In the genomic region with DNA sequence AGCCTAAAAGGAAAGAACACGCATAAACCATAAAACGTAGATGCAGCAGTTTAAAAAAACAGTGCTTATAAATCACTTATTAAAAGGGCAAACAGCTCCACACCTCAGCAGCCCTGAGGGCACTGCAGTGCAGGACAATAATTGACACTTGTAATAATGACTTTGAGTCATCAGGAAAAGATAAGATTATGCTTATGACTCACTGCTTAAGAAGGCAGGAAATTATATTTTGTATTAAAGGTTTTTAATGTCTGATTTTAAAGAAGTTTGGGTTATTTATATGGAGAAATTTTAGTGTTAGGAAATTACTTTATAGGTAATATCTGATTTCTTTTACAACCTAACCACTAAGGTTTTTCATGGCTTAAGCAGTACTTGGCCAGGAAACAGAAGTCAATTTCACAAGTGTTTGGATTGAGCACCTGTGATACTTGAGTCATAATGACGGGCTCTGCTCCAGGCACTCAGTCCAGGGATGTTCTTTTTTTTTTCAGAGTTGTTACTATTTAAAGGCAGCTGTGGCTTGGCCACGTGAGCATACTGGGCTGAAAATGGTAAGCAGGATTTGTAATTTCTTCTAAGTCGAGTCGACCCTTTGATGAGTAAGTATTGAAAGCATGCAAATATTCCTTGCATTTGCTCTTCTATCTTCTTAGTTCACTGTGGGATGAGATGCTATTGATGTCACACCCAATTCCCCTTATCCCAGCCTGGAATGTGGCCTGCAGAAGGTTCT, we compare ENCODE assay signal across 9 cellular contexts. TPM values are rescaled to one million over a fixed set of nuclear protein-coding genes. Genes with fewer than 3 reads are reported as not detected.
DNase-seq lines count a peak whose midpoint lies in the region; ATAC-seq and TF ChIP-seq lines count a peak whose summit lies in the region.
"Had no signal": no experiment of that assay in that cellular context is flagged by ENCODE, and none has a peak within 500 bp of the region (broad histone marks: within the 10 kb centered on the region; RNA-seq: fewer than 3 reads in every experiment).

No MANE protein-coding gene starts in this region.

- no peak overlapping the region for H3K27ac Mint-ChIP-seq in activated naive CD8-positive, alpha-beta T cell treated with anti-CD3 and anti-CD28 coated beads, Interleukin-2, amount 50 U/mL, for 24 hours
- no peak overlapping the region for H3K27ac Mint-ChIP-seq in activated naive CD8-positive, alpha-beta T cell treated with anti-CD3 and anti-CD28 coated beads for 36 hours

- H3K27ac ChIP-seq in urinary bladder (ENCODE audit: low read depth), result peak overlapping the region; percentile 33

- no peak overlapping the region for H3K4me3 ChIP-seq in urinary bladder (ENCODE audit: low read depth, low read length)

- no peaks in the 10 kb centered on the region for H3K9me3 Mint-ChIP-seq in activated naive CD8-positive, alpha-beta T cell treated with anti-CD3 and anti-CD28 coated beads, Interleukin-2, amount 50 U/mL, for 24 hours
- peaks cover 2% of the 10 kb centered on the region for H3K9me3 Mint-ChIP-seq in activated naive CD8-positive, alpha-beta T cell treated with anti-CD3 and anti-CD28 coated beads for 36 hours

- no peaks in the 10 kb centered on the region for H3K36me3 Mint-ChIP-seq in activated naive CD8-positive, alpha-beta T cell treated with anti-CD3 and anti-CD28 coated beads, Interleukin-2, amount 50 U/mL, for 24 hours (ENCODE audit: low read depth)
- H3K36me3 Mint-ChIP-seq in activated naive CD8-positive, alpha-beta T cell treated with anti-CD3 and anti-CD28 coated beads for 36 hours, result peaks cover 4% of the 10 kb centered on the region

- peaks cover 1% of the 10 kb centered on the region for H3K4me1 ChIP-seq in urinary bladder (ENCODE audit: insufficient read depth)

- peaks cover 8% of the 10 kb centered on the region for H3K4me1 Mint-ChIP-seq in activated naive CD8-positive, alpha-beta T cell treated with anti-CD3 and anti-CD28 coated beads, Interleukin-2, amount 50 U/mL, for 24 hours
- no peaks in the 10 kb centered on the region for H3K4me1 Mint-ChIP-seq in activated naive CD8-positive, alpha-beta T cell treated with anti-CD3 and anti-CD28 coated beads for 36 hours

- no peaks in the 10 kb centered on the region for H3K36me3 ChIP-seq in urinary bladder (ENCODE audit: insufficient read depth)

- 33% methylated on average over 6 of the region's 6 CpGs for WGBS in urinary bladder

- in situ Hi-C loops in SK-MEL-5 (cut with HindIII; ENCODE audit: low pct_unique_long_range_greater_than_20kb, low sequenced_read_pairs), result no loop called here

- no peak overlapping the region for H3K4me3 Mint-ChIP-seq in activated naive CD8-positive, alpha-beta T cell treated with anti-CD3 and anti-CD28 coated beads, Interleukin-2, amount 50 U/mL, for 24 hours
- H3K4me3 Mint-ChIP-seq in activated naive CD8-positive, alpha-beta T cell treated with anti-CD3 and anti-CD28 coated beads for 36 hours, result no peak overlapping the region

- H3K27me3 Mint-ChIP-seq in activated naive CD8-positive, alpha-beta T cell treated with anti-CD3 and anti-CD28 coated beads, Interleukin-2, amount 50 U/mL, for 24 hours, result no peaks in the 10 kb centered on the region
- no peaks in the 10 kb centered on the region for H3K27me3 Mint-ChIP-seq in activated naive CD8-positive, alpha-beta T cell treated with anti-CD3 and anti-CD28 coated beads for 36 hours

- ATAC-seq in activated naive CD8-positive, alpha-beta T cell treated with anti-CD3 and anti-CD28 coated beads, Interleukin-2, amount 50 U/mL, for 24 hours, result peak; percentile 54
- ATAC-seq in HG02642 (IDR thresholded peaks at IDR 0.05; ENCODE audit: poor library complexity, unreplicated experiment), result no peak

- no peak for TF ChIP-seq POLR2A in erythroblast (IDR thresholded peaks at IDR 0.05; ENCODE audit: low read length)

- DNase-seq in activated naive CD8-positive, alpha-beta T cell treated with anti-CD3 and anti-CD28 coated beads, Interleukin-2, amount 50 U/mL, for 24 hours, result no peak
- no peak for DNase-seq in activated naive CD8-positive, alpha-beta T cell treated with anti-CD3 and anti-CD28 coated beads for 36 hours
- DNase-seq in SK-MEL-5 (ENCODE audit: low read depth, low spot score) (peak; percentile 32), hepatic stellate cell (ENCODE audit: low spot score) (peak; percentile 47), nucleus accumbens (lab: John Stamatoyannopoulos, UW) (no peak), erythroblast (lab: John Stamatoyannopoulos, UW) (no peak)
- DNase-seq: GF-D8 had no signal

RNA-seq across cellular contexts. Expression of gene SLC6A20, which starts 21.6 kb away (rescaled TPM):
- total RNA-seq in activated naive CD8-positive, alpha-beta T cell treated with anti-CD3 and anti-CD28 coated beads for 36 hours, result not detected
- total RNA-seq in SK-MEL-5 (2014; rRNA removed; shearing (Covaris generic)), result not detected in 2 replicates
- not detected in 2 replicates for polyA plus RNA-seq in SK-MEL-5 (2015; cell fraction: cytosol; rRNA removed)
- not detected in 2 replicates for polyA plus RNA-seq in SK-MEL-5 (2015; cell fraction: nucleus; rRNA removed)
- 0.16 TPM for total RNA-seq in urinary bladder
- 0.10 TPM for polyA plus RNA-seq in urinary bladder

RNA-seq across cellular contexts. Expression of gene LZTFL1, which starts 24.0 kb away (rescaled TPM):
- 1 to 10 TPM; 4.7 to 7.5 TPM for total RNA-seq in activated naive CD8-positive, alpha-beta T cell treated with anti-CD3 and anti-CD28 coated beads for 36 hours
- 26.5 and 32.3 TPM in 2 replicates for total RNA-seq in SK-MEL-5 (2014; rRNA removed; shearing (Covaris generic))
- polyA plus RNA-seq in SK-MEL-5 (2015; cell fraction: cytosol; rRNA removed), result 16.4 and 19.7 TPM in 2 replicates
- polyA plus RNA-seq in SK-MEL-5 (2015; cell fraction: nucleus; rRNA removed), result 22.6 and 30.6 TPM in 2 replicates
- total RNA-seq in urinary bladder, result 39.1 TPM
- polyA plus RNA-seq in urinary bladder, result 13.8 TPM

Comparison
In these comparisons a context has a peak if more than half of its experiments do, and no peak if none do; other contexts are left out.
1. DNase-seq: peak in SK-MEL-5 (single experiment) and hepatic stellate cell (single experiment); none in activated naive CD8-positive, alpha-beta T cell treated with anti-CD3 and anti-CD28 coated beads, Interleukin-2, amount 50 U/mL, for 24 hours (single experiment), activated naive CD8-positive, alpha-beta T cell treated with anti-CD3 and anti-CD28 coated beads for 36 hours (single experiment), nucleus accumbens (0 of 56) and erythroblast (0 of 2).